Comparison of ENCODE assay signal across 8 cellular contexts in the genomic region with DNA sequence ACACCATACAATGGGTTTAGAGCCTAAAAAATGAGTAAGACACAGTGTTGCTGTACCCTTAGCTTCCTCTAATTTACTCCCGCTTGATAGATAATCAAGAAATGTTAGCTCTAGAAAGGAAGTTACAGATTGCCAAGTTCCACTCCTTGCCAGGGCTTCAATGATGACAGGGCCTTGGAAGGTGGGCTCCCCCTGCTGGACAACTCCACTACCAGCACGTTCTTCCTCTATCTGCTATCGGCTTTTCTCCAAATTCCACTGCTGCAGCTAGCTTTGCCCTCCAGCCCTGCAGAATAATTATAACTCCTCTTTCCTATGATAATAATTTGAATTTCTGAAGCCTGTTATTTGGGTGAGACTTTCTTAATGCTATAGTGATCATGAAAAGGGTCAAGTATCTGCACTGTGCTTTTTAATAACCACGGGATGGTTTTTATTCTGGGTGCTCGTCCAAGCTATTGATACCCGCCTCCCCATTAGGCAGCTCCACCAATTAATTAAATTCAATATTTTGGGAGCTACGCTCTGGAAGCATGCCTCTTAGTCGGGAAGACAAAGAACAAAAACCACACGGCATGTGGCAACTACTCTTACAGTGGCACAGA. TPM values are rescaled to one million over a fixed set of nuclear protein-coding genes. Genes with fewer than 3 reads are reported as not detected.
DNase-seq lines count a peak whose midpoint lies in the region; ATAC-seq and TF ChIP-seq lines count a peak whose summit lies in the region.

No MANE protein-coding gene starts in this region.

- no peak overlapping the region for H3K4me3 Mint-ChIP-seq in naive thymus-derived CD8-positive, alpha-beta T cell

- peaks cover 27% of the 10 kb centered on the region for H3K27me3 ChIP-seq in GM23248 (replicated peaks; ENCODE audit: insufficient read depth)

- no peaks in the 10 kb centered on the region for H3F3A ChIP-seq in GM23248 (ENCODE audit: insufficient read depth)

- H3K4me1 ChIP-seq in GM23248 (ENCODE audit: insufficient read depth), result no peaks in the 10 kb centered on the region

- H3K9me3 ChIP-seq in GM23248 (ENCODE audit: low read depth), result no peaks in the 10 kb centered on the region

- H4K20me1 ChIP-seq in GM23248 (ENCODE audit: insufficient read depth), result no peaks in the 10 kb centered on the region

- no peak overlapping the region for H2AFZ ChIP-seq in GM23248

- H3K9me2 ChIP-seq in GM23248 (ENCODE audit: insufficient read depth), result no peaks in the 10 kb centered on the region

- TF ChIP-seq CTCF in AG09309 (IDR thresholded peaks at IDR 0.05; ENCODE audit: control insufficient read depth, insufficient read depth, low read depth, low read length, missing control alignments) (peak; percentile 95), epithelial cell of proximal tubule (conservative IDR thresholded peaks at IDR 0.05; ENCODE audit: low read depth, low read length) (peak; percentile 98)

- H3K4me3 ChIP-seq in AG09309 (ENCODE audit: control insufficient read depth, low read depth, low read length) (no peak overlapping the region), GM23248 (no peak overlapping the region), epithelial cell of proximal tubule (ENCODE audit: low read depth, low read length) (no peak overlapping the region)

- DNase-seq in AG09309 (ENCODE audit: low read depth) (peak; percentile 34), GM23248 (peak; percentile 83), NCI-H82 (lab: John Stamatoyannopoulos, UW) (peak; percentile 79), epithelial cell of proximal tubule (ENCODE audit: low read depth) (peak; percentile 6)
- DNase-seq in activated CD8-positive, alpha-beta memory T cell treated with anti-CD3 and anti-CD28 coated beads, Interleukin-2, amount 50 U/mL, for 1 hour (ENCODE audit: extremely low read depth), result peak; percentile 4
- DNase-seq in naive thymus-derived CD8-positive, alpha-beta T cell, result peak; percentile 12 to 67 (median 40)
- DNase-seq in stimulated activated naive CD4-positive, alpha-beta T cell treated with Interleukin-2 at 50 U/mL for 16 hours (lab: John Stamatoyannopoulos, UW), result peak; percentile 31

- H3K4me1 Mint-ChIP-seq in naive thymus-derived CD8-positive, alpha-beta T cell, result no peaks in the 10 kb centered on the region

- no peak overlapping the region for H3K27ac Mint-ChIP-seq in naive thymus-derived CD8-positive, alpha-beta T cell

- no peak overlapping the region for H3K4me2 ChIP-seq in GM23248 (ENCODE audit: unreplicated experiment)

- no peaks in the 10 kb centered on the region for H3K36me3 Mint-ChIP-seq in naive thymus-derived CD8-positive, alpha-beta T cell

- ATAC-seq in naive thymus-derived CD8-positive, alpha-beta T cell, result peak; percentile 47
- ATAC-seq in GM19397 (IDR thresholded peaks at IDR 0.05; ENCODE audit: unreplicated experiment), result no peak

- no peak overlapping the region for H3K27ac ChIP-seq in GM23248

- peaks cover 19 to 39% (median 32%) of the 10 kb centered on the region in 5 donors for H3K27me3 Mint-ChIP-seq in naive thymus-derived CD8-positive, alpha-beta T cell

- H3K9ac ChIP-seq in GM23248, result no peak overlapping the region

- POLR2A ChIA-PET in naive thymus-derived CD8-positive, alpha-beta T cell (lab: Charles Lee), result no interaction called here

- H3K79me2 ChIP-seq in GM23248 (ENCODE audit: insufficient read depth), result no peaks in the 10 kb centered on the region

- in situ Hi-C loops in GM23248 (cut with MboI), result no loop called here

- H3K9me3 Mint-ChIP-seq in naive thymus-derived CD8-positive, alpha-beta T cell, result no peaks in the 10 kb centered on the region

- 31 to 34% methylated on average over 9 of the region's 9 CpGs for WGBS in GM23248 (ENCODE audit: low coverage in 1 of 2, low lambda C conversion rate in 2 of 2, missing lambda C conversion rate in 2 of 2), 2 experiments

- H3K36me3 ChIP-seq in GM23248 (ENCODE audit: low read depth), result no peaks in the 10 kb centered on the region

RNA-seq across cellular contexts. Expression of gene SYN3, which starts 9.0 kb away (rescaled TPM):
- not detected in 2 replicates for total RNA-seq in GM23248 (2014; rRNA removed; shearing (Covaris generic))
- 0.39 and 0.75 TPM in 2 replicates for polyA plus RNA-seq in GM23248 (2016; fragmentation: Nextera tagmentation; extraction: Ambion mirVana)
- not detected in 2 replicates for total RNA-seq in epithelial cell of proximal tubule
- total RNA-seq in naive thymus-derived CD8-positive, alpha-beta T cell, result under 1 TPM; 0.47 to 0.55 TPM
- not detected for polyA plus RNA-seq in naive thymus-derived CD8-positive, alpha-beta T cell

Comparison
In these comparisons a context has a peak if more than half of its experiments do, and no peak if none do; other contexts are left out.
1. DNase-seq: peak in every context shown above with its lines; median percentile 83 in GM23248; 79 in NCI-H82; 40 in naive thymus-derived CD8-positive, alpha-beta T cell; 34 in AG09309; 31 in stimulated activated naive CD4-positive, alpha-beta T cell treated with Interleukin-2 at 50 U/mL for 16 hours; 6 in epithelial cell of proximal tubule; 4 in activated CD8-positive, alpha-beta memory T cell treated with anti-CD3 and anti-CD28 coated beads, Interleukin-2, amount 50 U/mL, for 1 hour.